8 cellular contexts compared by ENCODE assay signal in the genomic region with DNA sequence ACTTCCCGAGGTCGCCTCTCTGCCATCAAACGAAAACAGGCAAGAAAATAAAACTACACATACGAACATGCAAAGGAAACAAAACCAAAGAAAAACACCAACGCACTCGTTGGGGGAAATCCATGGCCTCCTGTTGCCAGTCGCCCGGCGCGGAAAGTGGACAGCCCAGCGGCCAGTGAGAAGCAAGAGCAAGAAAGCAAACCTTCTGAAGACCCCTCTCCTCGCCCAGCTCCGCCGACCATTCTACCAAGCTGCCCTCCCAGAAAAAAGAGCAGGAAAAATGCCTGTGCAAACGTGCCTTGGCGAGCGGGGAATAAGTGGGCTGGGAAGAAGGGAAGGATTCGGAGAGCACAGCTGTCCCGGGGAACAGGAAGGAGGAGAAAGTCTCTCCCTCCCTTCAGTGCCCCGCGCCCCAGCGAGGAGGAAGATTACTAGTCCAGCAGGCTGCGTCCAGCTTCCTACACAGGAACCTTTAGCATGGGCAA. TPM values are rescaled to one million over a fixed set of nuclear protein-coding genes. Genes with fewer than 3 reads are reported as not detected.
DNase-seq lines count a peak whose midpoint lies in the region; ATAC-seq, FAIRE-seq and TF ChIP-seq lines count a peak whose summit lies in the region.

No MANE protein-coding gene starts in this region.

- CTCF ChIA-PET in Caco-2 (lab: Charles Lee) = no interaction called here

- FAIRE-seq in frontal cortex (lab: Jason Lieb, UNC) = no peak

- H3K27me3 Mint-ChIP-seq in Caco-2 (ENCODE audit: insufficient read depth, unreplicated experiment) = no peaks in the 10 kb centered on the region
- H3K27me3 Mint-ChIP-seq in nephron (ENCODE audit: low read depth) = no peaks in the 10 kb centered on the region

- intact Hi-C loops in Caco-2 (cut with micrococcal nuclease; ENCODE audit: unreplicated experiment) = loop anchor here (1.0 to 10.0 kb wide), 8 partner anchors 42 to 1336 kb away; a partner anchor contains a TSS

- TF ChIP-seq CTCF in Caco-2 (IDR thresholded peaks at IDR 0.05; ENCODE audit: insufficient read depth in 1 of 2, low read depth in 1 of 2, low read length in 1 of 2, severe bottlenecking in 1 of 2, unreplicated experiment in 1 of 2) (no peak), nephron (IDR thresholded peaks at IDR 0.05; ENCODE audit: unreplicated experiment in 3 of 3) (no peak)

- peak overlapping the region; percentile 77 for H3K27ac Mint-ChIP-seq in Caco-2 (ENCODE audit: unreplicated experiment)
- H3K27ac Mint-ChIP-seq in nephron = peak overlapping the region; percentile 88 to 99 (median 98)

- TSS peak; percentile 44 for BruUV-seq in Caco-2 (replicated peaks; lab: Mats Ljungman, UMichigan)

- DNase-seq in Caco-2 (no peak), frontal cortex (ENCODE audit: low spot score in 2 of 2) (no peak)
- DNase-seq in activated CD4-positive, alpha-beta T cell treated with anti-CD3 and anti-CD28 coated beads, Interleukin-2, amount 50 U/mL, for 48 hours = peak; percentile 25 to 37

- POLR2A ChIA-PET in Caco-2 (lab: Charles Lee) = interaction anchor here (0.6 kb wide), 1 partner anchor 409 kb away, joined by 5 read pairs; no protein-coding TSS in a partner anchor

- H3K36me3 ChIP-seq in Caco-2 (ENCODE audit: control insufficient read depth, insufficient read depth, low read length) = no peaks in the 10 kb centered on the region; the same call in none of the 2 replicates

- H3K9me3 ChIP-seq in Caco-2 = no peaks in the 10 kb centered on the region

- H3K4me3 ChIP-seq in Caco-2 (ENCODE audit: low read depth, low read length) = peak overlapping the region; percentile 92

- peaks cover 17% of the 10 kb centered on the region for H3K4me1 ChIP-seq in Caco-2

- no peaks in the 10 kb centered on the region for H3K27me3 ChIP-seq in Caco-2 (replicated peaks; ENCODE audit: control insufficient read depth, insufficient read depth, low read length)

- H3K36me3 Mint-ChIP-seq in Caco-2 (ENCODE audit: insufficient read depth, unreplicated experiment) (peaks cover 14% of the 10 kb centered on the region), nephron (ENCODE audit: low read depth) (no peaks in the 10 kb centered on the region)

- H3K9me3 Mint-ChIP-seq in Caco-2 (ENCODE audit: unreplicated experiment) = no peaks in the 10 kb centered on the region
- H3K9me3 Mint-ChIP-seq in nephron = no peaks in the 10 kb centered on the region

- peaks cover 15% of the 10 kb centered on the region for H3K4me1 Mint-ChIP-seq in Caco-2 (ENCODE audit: low read depth, unreplicated experiment)
- H3K4me1 Mint-ChIP-seq in nephron = peaks cover 25% of the 10 kb centered on the region

- H3K4me3 Mint-ChIP-seq in Caco-2 (ENCODE audit: unreplicated experiment) (peak overlapping the region; percentile 98), nephron (peak overlapping the region; percentile 94 to 98 (median 97))

- peak; percentile 3 for ATAC-seq in HG03025 (IDR thresholded peaks at IDR 0.05; ENCODE audit: low FRiP score, unreplicated experiment)
- peak; percentile 17 for ATAC-seq in esophagus mucosa
- no peak for ATAC-seq in GM19324 (IDR thresholded peaks at IDR 0.05; ENCODE audit: low FRiP score, unreplicated experiment)
- no peak for ATAC-seq in GM19328 (IDR thresholded peaks at IDR 0.05; ENCODE audit: unreplicated experiment)

RNA-seq across cellular contexts. Expression of a gene that starts 0.8 kb away (rescaled TPM):
- 75.8 and 81.0 TPM in 2 replicates for total RNA-seq in Caco-2 (2022)
- total RNA-seq in esophagus mucosa = 0.68 TPM
- 157 TPM for total RNA-seq in frontal cortex

Comparison
In these comparisons a context has a peak if more than half of its experiments do, and no peak if none do; other contexts are left out.
1. DNase-seq: peak in activated CD4-positive, alpha-beta T cell treated with anti-CD3 and anti-CD28 coated beads, Interleukin-2, amount 50 U/mL, for 48 hours (2 of 2); none in Caco-2 (0 of 2) and frontal cortex (0 of 2).
2. ATAC-seq: peak in HG03025 (single experiment) and esophagus mucosa (single experiment); none in GM19324 (single experiment) and GM19328 (single experiment).
3. RNA of a gene that starts 0.8 kb away (total RNA-seq): 157 TPM in frontal cortex (single experiment) and 75.8 to 81.0 TPM in Caco-2; 0.68 TPM in esophagus mucosa (single experiment); every median in the first group is over 10 times any median in the second.